In the genomic region with DNA sequence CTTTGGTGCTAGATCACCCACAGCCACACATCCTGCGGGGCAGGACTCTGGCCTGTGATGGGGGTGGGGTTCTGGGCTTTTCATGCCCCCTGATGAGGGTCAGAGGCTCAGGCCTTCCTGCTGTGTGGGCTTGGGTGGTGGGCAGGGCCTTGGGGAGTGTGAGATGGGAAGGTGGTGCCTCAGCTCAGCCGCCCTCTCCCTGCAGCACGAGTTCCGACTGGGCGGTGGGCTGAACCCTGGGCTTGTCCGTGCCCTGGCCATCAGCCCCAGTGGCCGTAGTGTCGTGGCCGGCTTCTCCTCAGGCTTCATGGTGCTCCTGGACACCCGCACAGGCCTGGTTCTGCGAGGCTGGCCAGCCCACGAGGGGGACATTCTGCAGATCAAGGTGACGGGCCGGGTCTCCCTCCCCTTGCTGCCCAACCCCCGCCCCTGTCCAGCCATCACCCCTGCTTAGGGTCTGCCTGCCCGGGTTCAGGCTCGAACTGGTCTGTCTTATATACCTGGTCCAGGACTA, we compare ENCODE assay signal across 20 cellular contexts. TPM values are rescaled to one million over a fixed set of nuclear protein-coding genes. Genes with fewer than 3 reads are reported as not detected.
DNase-seq lines count a peak whose midpoint lies in the region; ATAC-seq, FAIRE-seq and TF ChIP-seq lines count a peak whose summit lies in the region.
"Had no signal": no experiment of that assay in that cellular context is flagged by ENCODE, and none has a peak within 500 bp of the region (broad histone marks: within the 10 kb centered on the region; RNA-seq: fewer than 3 reads in every experiment).

No MANE protein-coding gene starts in this region.

- no peak overlapping the region for H2BK5ac ChIP-seq in neuronal stem cell (ENCODE audit: low read length)

- no peaks in the 10 kb centered on the region for H3K27me3 ChIP-seq in ACC112 (ENCODE audit: insufficient read depth, low read length)
- no peaks in the 10 kb centered on the region for H3K27me3 ChIP-seq in HL-60 (ENCODE audit: insufficient read depth, poor library complexity, severe bottlenecking)
- no peaks in the 10 kb centered on the region for H3K27me3 ChIP-seq in bronchial epithelial cell (ENCODE audit: control insufficient read depth, insufficient read depth, low read length)
- H3K27me3 ChIP-seq in neuronal stem cell (ENCODE audit: control insufficient read depth in 3 of 3, insufficient read depth in 3 of 3, low read depth in 1 of 3, low read length in 3 of 3): no peaks in the 10 kb centered on the region

- H3K79me2 ChIP-seq in ACC112 (ENCODE audit: control insufficient read depth, insufficient read depth, low read length, unreplicated experiment): no peaks in the 10 kb centered on the region

- H3K9me3 ChIP-seq in neuronal stem cell (replicated peaks in 1 of 2; ENCODE audit: control insufficient read depth in 2 of 2, insufficient read depth in 1 of 2, low read depth in 1 of 2, low read length in 2 of 2): no peaks in the 10 kb centered on the region
- H3K9me3 ChIP-seq: HAP-1 had no signal

- no peaks in the 10 kb centered on the region for H3K9me3 Mint-ChIP-seq in activated naive CD4-positive, alpha-beta T cell treated with anti-CD3 and anti-CD28 coated beads, Interleukin-2, amount 50 U/mL, for 72 hours
- H3K9me3 Mint-ChIP-seq: activated naive CD8-positive, alpha-beta T cell treated with anti-CD3 and anti-CD28 coated beads, Interleukin-2, amount 50 U/mL, for 24 hours; activated T-cell treated with anti-CD3 and anti-CD28 coated beads, Interleukin-2, amount 50 U/mL, for 24 hours had no signal

- H3K36me3 Mint-ChIP-seq in activated naive CD4-positive, alpha-beta T cell treated with anti-CD3 and anti-CD28 coated beads, Interleukin-2, amount 50 U/mL, for 72 hours: no peaks in the 10 kb centered on the region

- H2BK120ac ChIP-seq in neuronal stem cell (ENCODE audit: low read depth, low read length): no peak overlapping the region

- peak overlapping the region; percentile 48 for H3K18ac ChIP-seq in neuronal stem cell (ENCODE audit: low read length)

- no peak overlapping the region for H2BK15ac ChIP-seq in neuronal stem cell (ENCODE audit: low read length)

- no peak overlapping the region for H3K9ac ChIP-seq in neuronal stem cell (ENCODE audit: low read depth, low read length, poor library complexity)

- no peak overlapping the region for H3K4me2 ChIP-seq in neuronal stem cell (ENCODE audit: insufficient read depth, low read length, poor library complexity, severe bottlenecking)

- peaks cover 9% of the 10 kb centered on the region; the same call in 1 of the 2 replicates for H3K36me3 ChIP-seq in ACC112 (ENCODE audit: insufficient read depth, low read length)
- H3K36me3 ChIP-seq in bronchial epithelial cell (ENCODE audit: control insufficient read depth, insufficient read depth, low read length): peaks cover 17% of the 10 kb centered on the region
- peaks cover 0 to 4% of the 10 kb centered on the region in 2 donors for H3K36me3 ChIP-seq in neuronal stem cell (replicated peaks in 1 of 2; ENCODE audit: control insufficient read depth in 2 of 2, insufficient read depth in 2 of 2, low read length in 2 of 2)

- H3K23ac ChIP-seq in neuronal stem cell (ENCODE audit: low read depth, low read length, poor library complexity): peak overlapping the region; percentile 55

- peak overlapping the region; percentile 32; the same call in 1 of the 2 replicates for H3K27ac ChIP-seq in ACC112 (ENCODE audit: low read depth, low read length)
- H3K27ac ChIP-seq in HL-60 (replicated peaks): peak overlapping the region; percentile 72
- no peak overlapping the region for H3K27ac ChIP-seq in neuronal stem cell (replicated peaks; ENCODE audit: low read length)

- H3K79me1 ChIP-seq in neuronal stem cell (ENCODE audit: low read depth, low read length): peaks cover 2% of the 10 kb centered on the region

- TF ChIP-seq CTCF in HL-60 (IDR thresholded peaks at IDR 0.05; ENCODE audit: insufficient read depth, low read length) (no peak), bronchial epithelial cell (IDR thresholded peaks at IDR 0.05; ENCODE audit: insufficient read depth, low read length, severe bottlenecking) (no peak)

- peak overlapping the region; percentile 56 for H3K14ac ChIP-seq in neuronal stem cell (ENCODE audit: low read length)

- no peak overlapping the region for H2AFZ ChIP-seq in ACC112 (ENCODE audit: low read length, unreplicated experiment)
- no peak overlapping the region for H2AFZ ChIP-seq in neuronal stem cell (ENCODE audit: low read length)

- peak; percentile 60 for FAIRE-seq in bronchial epithelial cell (lab: Jason Lieb, UNC)

- H4K8ac ChIP-seq in neuronal stem cell (ENCODE audit: low read depth, low read length): peak overlapping the region; percentile 65

- H3K27ac Mint-ChIP-seq in activated naive CD4-positive, alpha-beta T cell treated with anti-CD3 and anti-CD28 coated beads, Interleukin-2, amount 50 U/mL, for 72 hours: no peak overlapping the region
- H3K27ac Mint-ChIP-seq: activated naive CD8-positive, alpha-beta T cell treated with anti-CD3 and anti-CD28 coated beads, Interleukin-2, amount 50 U/mL, for 24 hours; endodermal cell had no signal

- WGBS in neuronal stem cell (ENCODE audit: extremely low coverage in 2 of 2, insufficient read length in 2 of 2, insufficient replicate concordance in 1 of 2), 2 donors: no CpG with 5 or more reads among the region's 17 CpGs

- no peak for DNase-seq in HL-60 (ENCODE audit: low read depth in 1 of 2, low spot score in 1 of 2)
- DNase-seq in bronchial epithelial cell (ENCODE audit: low read depth): no peak
- DNase-seq in neuronal stem cell (ENCODE audit: low spot score): no peak
- no peak for DNase-seq in activated naive CD4-positive, alpha-beta T cell treated with anti-CD3 and anti-CD28 coated beads, Interleukin-2, amount 50 U/mL, for 72 hours (ENCODE audit: low spot score in 2 of 2)
- DNase-seq in inferior parietal cortex (ENCODE audit: extremely low spot score): no peak
- DNase-seq: cerebellar nuclear complex, endodermal cell, NCI-H187, NCI-H510A treated with DMSO at 0.1 percent for 48 hours had no signal

- H3K4ac ChIP-seq in neuronal stem cell (ENCODE audit: low read length): no peak overlapping the region

- H2AK5ac ChIP-seq in neuronal stem cell (ENCODE audit: low read depth, low read length): no peak overlapping the region

- H2BK12ac ChIP-seq in neuronal stem cell (ENCODE audit: low read length): no peak overlapping the region

- no peak overlapping the region for H3K4me3 ChIP-seq in ACC112 (ENCODE audit: low read depth, low read length)
- no peak overlapping the region for H3K4me3 ChIP-seq in HL-60 (replicated peaks; ENCODE audit: insufficient read depth, low read length)
- no peak overlapping the region for H3K4me3 ChIP-seq in bronchial epithelial cell (ENCODE audit: low read depth, low read length)
- H3K4me3 ChIP-seq in neuronal stem cell (ENCODE audit: low read length in 2 of 2): no peak overlapping the region
- H3K4me3 ChIP-seq: HAP-1 had no signal

- ATAC-seq in GM19397 (IDR thresholded peaks at IDR 0.05; ENCODE audit: unreplicated experiment) (no peak), GM21619 (IDR thresholded peaks at IDR 0.05; ENCODE audit: unreplicated experiment) (no peak)
- ATAC-seq in activated naive CD4-positive, alpha-beta T cell treated with anti-CD3 and anti-CD28 coated beads, Interleukin-2, amount 50 U/mL, for 72 hours: no peak

- H4K91ac ChIP-seq in neuronal stem cell (ENCODE audit: low read depth, low read length, poor library complexity): no peak overlapping the region

- H3K4me1 ChIP-seq in ACC112 (ENCODE audit: control insufficient read depth, insufficient read depth, low read length, unreplicated experiment) (peaks cover 20% of the 10 kb centered on the region), neuronal stem cell (ENCODE audit: control insufficient read depth in 2 of 2, insufficient read depth in 1 of 2, low read depth in 1 of 2, low read length in 2 of 2) (peaks cover 5 to 11% of the 10 kb centered on the region in 2 donors)
- H3K4me1 ChIP-seq: HAP-1 had no signal

RNA-seq across cellular contexts. Expression of a gene that starts 6.8 kb away (rescaled TPM):
- total RNA-seq in bronchial epithelial cell: 0.79 and 1.5 TPM in 2 replicates
- 0.11 TPM for polyA plus RNA-seq in neuronal stem cell (2013, experiment 1 of 2)
- polyA plus RNA-seq in neuronal stem cell (2013, experiment 2 of 2): 0.12 TPM
- under 1 TPM in 1 of 2 donors, not detected in 1; 0.36 TPM for total RNA-seq in activated naive CD4-positive, alpha-beta T cell treated with anti-CD3 and anti-CD28 coated beads, Interleukin-2, amount 50 U/mL, for 72 hours
- total RNA-seq: lung microvascular endothelial cell, temporal lobe had no signal
- polyA plus RNA-seq: neural cell had no signal

RNA-seq across cellular contexts. Expression of a gene that starts 11.4 kb away (rescaled TPM):
- total RNA-seq in bronchial epithelial cell: 13.8 and 21.6 TPM in 2 replicates
- polyA plus RNA-seq in neuronal stem cell (2013, experiment 1 of 2): 2.8 TPM
- polyA plus RNA-seq in neuronal stem cell (2013, experiment 2 of 2): 3.3 TPM
- total RNA-seq in activated naive CD4-positive, alpha-beta T cell treated with anti-CD3 and anti-CD28 coated beads, Interleukin-2, amount 50 U/mL, for 72 hours: 10 to 100 TPM; 11.4 to 13.4 TPM

RNA-seq across cellular contexts. Expression of a gene that starts 25.7 kb away (rescaled TPM):
- 4.5 and 19.1 TPM in 2 replicates for total RNA-seq in bronchial epithelial cell
- 0.75 TPM for polyA plus RNA-seq in neuronal stem cell (2013, experiment 1 of 2)
- polyA plus RNA-seq in neuronal stem cell (2013, experiment 2 of 2): 0.72 TPM
- total RNA-seq in activated naive CD4-positive, alpha-beta T cell treated with anti-CD3 and anti-CD28 coated beads, Interleukin-2, amount 50 U/mL, for 72 hours: under 1 TPM; 0.10 to 0.25 TPM
- total RNA-seq: OCI-LY7 had no signal

RNA-seq across cellular contexts. Expression of a gene that starts 26.0 kb away (rescaled TPM):
- 51.3 and 112 TPM in 2 replicates for total RNA-seq in bronchial epithelial cell
- 65.7 TPM for polyA plus RNA-seq in neuronal stem cell (2013, experiment 1 of 2)
- 62.7 TPM for polyA plus RNA-seq in neuronal stem cell (2013, experiment 2 of 2)
- under 1 TPM in 1 of 2 donors, not detected in 1; 0.41 TPM for total RNA-seq in activated naive CD4-positive, alpha-beta T cell treated with anti-CD3 and anti-CD28 coated beads, Interleukin-2, amount 50 U/mL, for 72 hours
- total RNA-seq: lung microvascular endothelial cell, M059J, OCI-LY7 had no signal

RNA-seq across cellular contexts. Expression of a gene that starts 51.2 kb away (rescaled TPM):
- total RNA-seq in bronchial epithelial cell: 57.7 and 71.0 TPM in 2 replicates
- 95.4 TPM for polyA plus RNA-seq in neuronal stem cell (2013, experiment 1 of 2)
- polyA plus RNA-seq in neuronal stem cell (2013, experiment 2 of 2): 97.1 TPM
- 100 to 1,000 TPM; 414 to 433 TPM for total RNA-seq in activated naive CD4-positive, alpha-beta T cell treated with anti-CD3 and anti-CD28 coated beads, Interleukin-2, amount 50 U/mL, for 72 hours
